In genomic region chr15:45128971-45129639, GRCh38 we compare ENCODE assay signal across 13 cellular contexts. TPM values are rescaled to one million over a fixed set of nuclear protein-coding genes. Genes with fewer than 3 reads are reported as not detected.
DNase-seq lines count a peak whose midpoint lies in the region; ATAC-seq and TF ChIP-seq lines count a peak whose summit lies in the region.
"Had no signal": no experiment of that assay in that cellular context is flagged by ENCODE, and none has a peak within 500 bp of the region (broad histone marks: within the 10 kb centered on the region; RNA-seq: fewer than 3 reads in every experiment).

No MANE protein-coding gene starts in this region.

- DNase-seq in NCI-H2227 (lab: John Stamatoyannopoulos, UW; ENCODE audit: unreplicated experiment) = peak; percentile 11
- no peak for DNase-seq in NCI-H2227 treated with DMSO at 0.1 percent for 48 hours (lab: John Stamatoyannopoulos, UW)
- peak in 1 of 5 donors; percentile 21 for DNase-seq in heart left ventricle
- DNase-seq in naive thymus-derived CD8-positive, alpha-beta T cell = no peak
- DNase-seq in upper lobe of right lung = peak; percentile 80
- no peak for DNase-seq in body of pancreas
- no peak for DNase-seq in NAMALWA (ENCODE audit: low spot score)
- DNase-seq: DND-41 had no signal

- H3K9me3 ChIP-seq in heart left ventricle = no peaks in the 10 kb centered on the region
- no peaks in the 10 kb centered on the region for H3K9me3 ChIP-seq in upper lobe of right lung
- H3K9me3 ChIP-seq in body of pancreas = no peaks in the 10 kb centered on the region

- TF ChIP-seq POLR2A in heart left ventricle (IDR thresholded peaks at IDR 0.05) (no peak), body of pancreas (IDR thresholded peaks at IDR 0.05) (no peak)

- WGBS in heart left ventricle, 4 donors = 4 to 10% (median 5%) methylated on average over 31 to 47 of the region's 47 CpGs
- whole genome bisulfite sequencing in body of pancreas, 2 donors = 14 to 27% methylated on average over 25 to 47 of the region's 47 CpGs

- H3K4me3 ChIP-seq in heart left ventricle = peak overlapping the region; percentile 11 to 61 (median 40)
- peak overlapping the region; percentile 56 for H3K4me3 ChIP-seq in upper lobe of right lung
- H3K4me3 ChIP-seq in body of pancreas = no peak overlapping the region

- H3K36me3 Mint-ChIP-seq in naive thymus-derived CD8-positive, alpha-beta T cell = peaks cover 0 to 2% (median 0%) of the 10 kb centered on the region in 3 donors

- H3K4me1 Mint-ChIP-seq in naive thymus-derived CD8-positive, alpha-beta T cell = peaks cover 0 to 8% (median 3%) of the 10 kb centered on the region in 4 donors

- H3K9me3 Mint-ChIP-seq in naive thymus-derived CD8-positive, alpha-beta T cell = no peaks in the 10 kb centered on the region
- H3K9me3 Mint-ChIP-seq: activated CD4-positive, alpha-beta memory T cell treated with anti-CD3 and anti-CD28 coated beads, Interleukin-2, amount 10 ng/mL, durations not matched to agents 7 days and 5 days had no signal

- TF ChIP-seq CTCF in heart left ventricle (IDR thresholded peaks at IDR 0.05) = no peak
- no peak for TF ChIP-seq CTCF in upper lobe of right lung (IDR thresholded peaks at IDR 0.05)
- no peak for TF ChIP-seq CTCF in body of pancreas (IDR thresholded peaks at IDR 0.05)

- POLR2A ChIA-PET in naive thymus-derived CD8-positive, alpha-beta T cell (lab: Charles Lee) = no interaction called here

- no peaks in the 10 kb centered on the region for H3K36me3 ChIP-seq in heart left ventricle
- no peaks in the 10 kb centered on the region for H3K36me3 ChIP-seq in upper lobe of right lung
- H3K36me3 ChIP-seq in body of pancreas (replicated peaks in 1 of 2; ENCODE audit: insufficient read depth in 1 of 2, low read depth in 2 of 2) = no peaks in the 10 kb centered on the region

- peaks cover 6 to 68% (median 34%) of the 10 kb centered on the region in 9 donors for H3K27me3 ChIP-seq in heart left ventricle
- peaks cover 49% of the 10 kb centered on the region for H3K27me3 ChIP-seq in upper lobe of right lung
- no peaks in the 10 kb centered on the region for H3K27me3 ChIP-seq in body of pancreas

- ATAC-seq in heart left ventricle = peak in 2 of 4 donors; percentile 12 to 38
- peak; percentile 18 to 35 for ATAC-seq in naive thymus-derived CD8-positive, alpha-beta T cell
- peak; percentile 48 for ATAC-seq in upper lobe of right lung
- no peak for ATAC-seq in body of pancreas
- no peak for ATAC-seq in HG02571 (IDR thresholded peaks at IDR 0.05; ENCODE audit: unreplicated experiment)

- no peak overlapping the region for H3K27ac Mint-ChIP-seq in naive thymus-derived CD8-positive, alpha-beta T cell
- H3K27ac Mint-ChIP-seq: activated CD4-positive, alpha-beta memory T cell treated with anti-CD3 and anti-CD28 coated beads, Interleukin-2, amount 10 ng/mL, durations not matched to agents 7 days and 5 days had no signal

- H3K4me3 Mint-ChIP-seq in naive thymus-derived CD8-positive, alpha-beta T cell = peak overlapping the region in 9 of 10 donors; percentile 24 to 61 (median 42)
- H3K4me3 Mint-ChIP-seq: activated CD4-positive, alpha-beta memory T cell treated with anti-CD3 and anti-CD28 coated beads, Interleukin-2, amount 10 ng/mL, durations not matched to agents 7 days and 5 days had no signal

- intact Hi-C loops in heart left ventricle (cut with DNase I) (no loop called here), upper lobe of right lung (cut with DNase I) (no loop called here), body of pancreas (cut with DNase I) (no loop called here)

- H3K27me3 Mint-ChIP-seq in naive thymus-derived CD8-positive, alpha-beta T cell = peaks cover 23 to 79% (median 68%) of the 10 kb centered on the region in 5 donors

- no peak overlapping the region for H3K27ac ChIP-seq in heart left ventricle
- H3K27ac ChIP-seq in upper lobe of right lung = peak overlapping the region; percentile 80
- no peak overlapping the region for H3K27ac ChIP-seq in body of pancreas
- H3K27ac ChIP-seq: 22Rv1 had no signal

- H3K4me1 ChIP-seq in heart left ventricle (peaks cover 0 to 14% (median 0%) of the 10 kb centered on the region in 12 donors), upper lobe of right lung (no peaks in the 10 kb centered on the region), body of pancreas (peaks cover 3% of the 10 kb centered on the region)

RNA-seq across cellular contexts. Expression of gene DUOXA1, which starts 0.6 kb away (rescaled TPM):
- total RNA-seq in heart left ventricle (1 to 10 TPM in 1 of 9 donors, under 1 TPM in 5, not detected in 3; 0.21 to 1.3 (median 0.31) TPM), upper lobe of right lung (138 TPM), body of pancreas (not detected)
- under 1 TPM; 0.11 to 0.53 TPM for polyA plus RNA-seq in heart left ventricle
- under 1 TPM; 0.77 to 0.81 TPM for total RNA-seq in naive thymus-derived CD8-positive, alpha-beta T cell
- polyA plus RNA-seq in naive thymus-derived CD8-positive, alpha-beta T cell = under 1 TPM in 1 of 3 donors, not detected in 2; 0.26 TPM
- total RNA-seq: activated CD4-positive, alpha-beta memory T cell treated with anti-CD3 and anti-CD28 coated beads, Interleukin-2, amount 10 ng/mL, durations not matched to agents 7 days and 5 days; fibroblast of lung; SK-MEL-5 had no signal
- polyA plus RNA-seq: fibroblast of lung had no signal

RNA-seq across cellular contexts. Expression of gene DUOX1, which starts 0.7 kb away (rescaled TPM):
- total RNA-seq in heart left ventricle (1 to 10 TPM in 1 of 9 donors, under 1 TPM in 8; 0.19 to 1.6 (median 0.52) TPM), upper lobe of right lung (327 TPM), body of pancreas (under 1 TPM; 0.26 to 0.66 TPM)
- under 1 TPM; 0.11 to 0.95 TPM for polyA plus RNA-seq in heart left ventricle
- total RNA-seq in naive thymus-derived CD8-positive, alpha-beta T cell = not detected
- 1 to 10 TPM in 1 of 3 donors, under 1 TPM in 2; 0.35 to 3.7 (median 0.40) TPM for polyA plus RNA-seq in naive thymus-derived CD8-positive, alpha-beta T cell
- total RNA-seq: fibroblast of lung, SK-MEL-5 had no signal
- polyA plus RNA-seq: fibroblast of lung had no signal

RNA-seq across cellular contexts. Expression of gene DUOXA2, which starts 15.0 kb away (rescaled TPM):
- total RNA-seq in heart left ventricle (not detected), upper lobe of right lung (not detected), body of pancreas (not detected)
- polyA plus RNA-seq in heart left ventricle = under 1 TPM in 1 of 2 donors, not detected in 1; 0.03 TPM
- not detected for total RNA-seq in naive thymus-derived CD8-positive, alpha-beta T cell
- polyA plus RNA-seq in naive thymus-derived CD8-positive, alpha-beta T cell = not detected
- total RNA-seq: activated CD4-positive, alpha-beta memory T cell treated with anti-CD3 and anti-CD28 coated beads, Interleukin-2, amount 10 ng/mL, durations not matched to agents 7 days and 5 days; fibroblast of lung; SK-MEL-5 had no signal
- polyA plus RNA-seq: fibroblast of lung had no signal

RNA-seq across cellular contexts. Expression of gene DUOX2, which starts 15.1 kb away (rescaled TPM):
- total RNA-seq in heart left ventricle (1 to 10 TPM in 1 of 9 donors, under 1 TPM in 8; 0.02 to 1.4 (median 0.11) TPM), upper lobe of right lung (3.8 TPM), body of pancreas (under 1 TPM; under 0.01 to 0.26 TPM)
- under 1 TPM; 0.03 to 0.53 TPM for polyA plus RNA-seq in heart left ventricle
- total RNA-seq in naive thymus-derived CD8-positive, alpha-beta T cell = not detected
- polyA plus RNA-seq in naive thymus-derived CD8-positive, alpha-beta T cell = not detected
- total RNA-seq: fibroblast of lung had no signal
- polyA plus RNA-seq: fibroblast of lung had no signal

RNA-seq across cellular contexts. Expression of gene SHF, which starts 58.7 kb away (rescaled TPM):
- 1 to 10 TPM; 2.4 to 7.9 (median 3.9) TPM for total RNA-seq in heart left ventricle
- polyA plus RNA-seq in heart left ventricle = 1 to 10 TPM; 1.9 to 4.6 TPM
- 1 to 10 TPM; 8.1 to 9.7 TPM for total RNA-seq in naive thymus-derived CD8-positive, alpha-beta T cell
- 1 to 10 TPM; 1.1 to 2.6 (median 1.4) TPM for polyA plus RNA-seq in naive thymus-derived CD8-positive, alpha-beta T cell
- total RNA-seq in upper lobe of right lung = 7.1 TPM
- total RNA-seq in body of pancreas = 1 to 10 TPM; 2.0 to 2.9 TPM

Comparison
In these comparisons a context has a peak if more than half of its experiments do, and no peak if none do; other contexts are left out.
1. DNase-seq: peak in NCI-H2227 (single experiment) and upper lobe of right lung (single experiment); none in NCI-H2227 treated with DMSO at 0.1 percent for 48 hours (single experiment), naive thymus-derived CD8-positive, alpha-beta T cell (0 of 10), body of pancreas (0 of 4) and NAMALWA (single experiment).
2. ATAC-seq: peak in naive thymus-derived CD8-positive, alpha-beta T cell (2 of 2) and upper lobe of right lung (single experiment); none in body of pancreas (single experiment) and HG02571 (single experiment).
3. H3K4me3 ChIP-seq: peak in heart left ventricle (12 of 12) and upper lobe of right lung (single experiment); none in body of pancreas (0 of 2).
4. RNA of gene DUOXA1, which starts 0.6 kb away (total RNA-seq): 138 TPM in upper lobe of right lung (single experiment); 0.77 to 0.81 TPM in naive thymus-derived CD8-positive, alpha-beta T cell, 0.21 to 1.3 TPM in heart left ventricle and not detected in body of pancreas; every median in the first group is over 10 times any median in the second.
5. RNA of gene DUOX1, which starts 0.7 kb away (total RNA-seq): 327 TPM in upper lobe of right lung (single experiment); 0.26 to 0.66 TPM in body of pancreas, 0.19 to 1.6 TPM in heart left ventricle and not detected in naive thymus-derived CD8-positive, alpha-beta T cell; every median in the first group is over 100 times any median in the second.